14 cellular contexts compared by ENCODE assay signal in the genomic region with DNA sequence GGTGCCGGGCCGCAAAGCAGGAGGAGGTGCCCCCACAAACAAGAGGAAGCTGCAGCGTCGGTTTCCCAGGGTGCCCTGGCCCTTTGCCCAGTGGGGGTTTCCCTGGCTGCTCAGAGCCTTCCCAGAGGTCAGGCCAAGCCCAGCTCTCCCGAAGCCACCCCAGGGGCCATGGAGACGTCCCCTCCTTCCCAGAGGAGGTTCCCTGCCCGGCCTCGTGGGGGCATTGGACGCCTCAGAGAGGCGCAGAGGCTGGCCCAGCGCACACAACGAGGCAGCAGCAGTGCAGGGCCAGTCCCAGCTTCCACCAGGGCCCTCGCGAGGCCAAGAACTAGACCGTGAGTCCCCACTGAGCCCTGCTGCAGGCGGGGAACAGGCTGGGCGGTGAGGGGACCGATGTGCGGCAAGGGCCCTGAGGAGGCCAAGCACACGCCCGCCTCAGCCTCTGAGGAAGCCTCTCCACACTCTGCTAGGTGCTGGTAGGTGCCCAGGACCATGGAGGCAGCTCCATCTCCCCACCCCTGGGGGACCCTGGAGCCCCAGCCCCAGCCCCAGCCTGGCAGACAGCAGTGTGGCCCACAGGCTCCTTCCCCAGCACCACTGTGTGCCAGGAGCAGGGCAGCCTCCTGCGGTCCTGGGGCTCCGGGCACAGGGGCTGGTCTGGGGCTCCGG. TPM values are rescaled to one million over a fixed set of nuclear protein-coding genes. Genes with fewer than 3 reads are reported as not detected.
A peak's percentile ranks its signal among the peaks of the same experiment; 100 is the strongest.
DNase-seq lines count a peak whose midpoint lies in the region; ATAC-seq, FAIRE-seq and TF ChIP-seq lines count a peak whose summit lies in the region.
"Had no signal": no experiment of that assay in that cellular context is flagged by ENCODE, and none has a peak within 500 bp of the region (broad histone marks: within the 10 kb centered on the region; RNA-seq: fewer than 3 reads in every experiment).

No MANE protein-coding gene starts in this region.

- H3K27ac ChIP-seq in A549 (peak overlapping the region in 1 of 2 experiments; percentile 40; a peak in 3 of 6 replicates), adrenal gland (no peak overlapping the region), stomach (peak overlapping the region in 2 of 5 donors; percentile 22 to 49)
- H3K27ac ChIP-seq: tibial artery had no signal

- peaks cover 1% of the 10 kb centered on the region for H3K27me3 Mint-ChIP-seq in activated CD8-positive, alpha-beta T cell treated with anti-CD3 and anti-CD28 coated beads, Interleukin-2, amount 10 ng/mL, durations not matched to agents 7 days and 5 days (ENCODE audit: low read depth)
- H3K27me3 Mint-ChIP-seq in memory B cell, result peaks cover 6% of the 10 kb centered on the region

- TF ChIP-seq RAD21 in A549 (conservative IDR thresholded peaks at IDR 0.05 in 1 of 2, IDR thresholded peaks at IDR 0.05 in 1 of 2), result no peak; a peak in 1 of 5 replicates

- intact Hi-C loops in adrenal gland (cut with DNase I) (no loop called here), stomach (cut with DNase I; ENCODE audit: low total_unique reads) (no loop called here)

- peaks cover 21% of the 10 kb centered on the region for H3K4me1 Mint-ChIP-seq in activated CD8-positive, alpha-beta T cell treated with anti-CD3 and anti-CD28 coated beads, Interleukin-2, amount 10 ng/mL, durations not matched to agents 7 days and 5 days (ENCODE audit: low read depth)
- H3K4me1 Mint-ChIP-seq in memory B cell, result peaks cover 18% of the 10 kb centered on the region

- WGBS in A549 (ENCODE audit: missing lambda C conversion rate), result 47% methylated on average over 12 of the region's 24 CpGs
- WGBS in adrenal gland, 4 donors, result 50 to 64% (median 57%) methylated on average over 7 to 24 of the region's 24 CpGs
- WGBS in stomach, 5 donors, result 24 to 49% (median 30%) methylated on average over 12 to 24 of the region's 24 CpGs

- H3K27ac Mint-ChIP-seq in activated CD8-positive, alpha-beta T cell treated with anti-CD3 and anti-CD28 coated beads, Interleukin-2, amount 10 ng/mL, durations not matched to agents 7 days and 5 days, result peak overlapping the region; percentile 15
- peak overlapping the region; percentile 24 for H3K27ac Mint-ChIP-seq in memory B cell

- peaks cover 54% of the 10 kb centered on the region for H3K4me1 ChIP-seq in A549
- H3K4me1 ChIP-seq in adrenal gland (replicated peaks in 1 of 2), result no peaks in the 10 kb centered on the region
- H3K4me1 ChIP-seq in stomach, result peaks cover 22 to 61% (median 41%) of the 10 kb centered on the region in 4 donors

- no peak overlapping the region for H3K4me2 ChIP-seq in A549

- H3K9me3 Mint-ChIP-seq in activated CD8-positive, alpha-beta T cell treated with anti-CD3 and anti-CD28 coated beads, Interleukin-2, amount 10 ng/mL, durations not matched to agents 7 days and 5 days (ENCODE audit: insufficient read depth), result no peaks in the 10 kb centered on the region
- no peaks in the 10 kb centered on the region for H3K9me3 Mint-ChIP-seq in memory B cell

- DNase-seq in A549 (ENCODE audit: low read depth in 1 of 2, low spot score in 1 of 2) (peak in 1 of 2 experiments; percentile 50), GM13977 (ENCODE audit: low spot score) (no peak), memory B cell (ENCODE audit: low spot score in 2 of 2) (no peak), nucleus accumbens (lab: John Stamatoyannopoulos, UW) (no peak), NCI-H510A treated with DMSO at 0.1 percent for 48 hours (lab: John Stamatoyannopoulos, UW) (no peak), adrenal gland (no peak), stomach (no peak)
- no peak for DNase-seq in activated CD8-positive, alpha-beta T cell treated with anti-CD3 and anti-CD28 coated beads, Interleukin-2, amount 10 ng/mL, durations not matched to agents 7 days and 5 days
- DNase-seq: activated effector memory CD4-positive, alpha-beta T cell treated with anti-CD3 and anti-CD28 coated beads, Interleukin-2, amount 50 U/mL, for 16 hours; cortex of kidney; NCI-H446 treated with DMSO at 0.1 percent for 48 hours; tibial artery had no signal

- H3K9me3 ChIP-seq in A549 (no peaks in the 10 kb centered on the region), adrenal gland (replicated peaks in 1 of 3) (no peaks in the 10 kb centered on the region), stomach (no peaks in the 10 kb centered on the region)
- H3K9me3 ChIP-seq: tibial artery had no signal

- ATAC-seq in A549 (peak; percentile 32 to 56), memory B cell (ENCODE audit: low read depth) (peak; percentile 77)
- ATAC-seq in activated CD8-positive, alpha-beta T cell treated with anti-CD3 and anti-CD28 coated beads, Interleukin-2, amount 10 ng/mL, durations not matched to agents 7 days and 5 days, result peak; percentile 14

- in situ Hi-C loops in GM13977 (cut with MboI; ENCODE audit: low pct_unique_long_range_greater_than_20kb, low sequenced_read_pairs, unreplicated experiment), result no loop called here

- H3K36me3 ChIP-seq in adrenal gland (replicated peaks in 1 of 2) (peaks cover 0 to 22% of the 10 kb centered on the region in 2 donors), stomach (peaks cover 19 to 35% (median 33%) of the 10 kb centered on the region in 4 donors)

- H3K27me3 ChIP-seq in adrenal gland (peaks cover 6% of the 10 kb centered on the region), stomach (peaks cover 0 to 21% (median 10%) of the 10 kb centered on the region in 3 donors)

- H3K4me3 ChIP-seq in A549, result no peak overlapping the region
- H3K4me3 ChIP-seq in adrenal gland, result no peak overlapping the region
- H3K4me3 ChIP-seq in stomach, result no peak overlapping the region
- H3K4me3 ChIP-seq: tibial artery had no signal

- TF ChIP-seq POLR2A in A549 (IDR thresholded peaks at IDR 0.05; ENCODE audit: low read length) (no peak), adrenal gland (IDR thresholded peaks at IDR 0.05) (no peak), stomach (IDR thresholded peaks at IDR 0.05) (no peak)

- peaks cover 17% of the 10 kb centered on the region for H3K36me3 Mint-ChIP-seq in activated CD8-positive, alpha-beta T cell treated with anti-CD3 and anti-CD28 coated beads, Interleukin-2, amount 10 ng/mL, durations not matched to agents 7 days and 5 days (ENCODE audit: low read depth)
- peaks cover 14% of the 10 kb centered on the region for H3K36me3 Mint-ChIP-seq in memory B cell

- no peak overlapping the region for H3K4me3 Mint-ChIP-seq in activated CD8-positive, alpha-beta T cell treated with anti-CD3 and anti-CD28 coated beads, Interleukin-2, amount 10 ng/mL, durations not matched to agents 7 days and 5 days
- H3K4me3 Mint-ChIP-seq in memory B cell, result peak overlapping the region; percentile 61

- TF ChIP-seq EP300 in A549 (IDR thresholded peaks at IDR 0.05), result no peak
- TF ChIP-seq EP300 in stomach (IDR thresholded peaks at IDR 0.05), result no peak

- POLR2A ChIA-PET in A549 (lab: Yijun Ruan, JAX), result interaction anchor here (0.6 to 2.0 kb wide), 3 partner anchors 9 to 231 kb away, joined by 3 to 17 read pairs (median 3); no protein-coding TSS in a partner anchor
- POLR2A ChIA-PET in activated CD8-positive, alpha-beta T cell treated with anti-CD3 and anti-CD28 coated beads, Interleukin-2, amount 10 ng/mL, durations not matched to agents 7 days and 5 days (lab: Charles Lee), result interaction anchor here (0.6 to 7.5 kb wide), 3 partner anchors 8 to 37 kb away, joined by 3 to 53 read pairs (median 3); no protein-coding TSS in a partner anchor

- FAIRE-seq in A549 (lab: Jason Lieb, UNC), result no peak

- TF ChIP-seq CTCF in A549 (IDR thresholded peaks at IDR 0.05), result no peak
- peak; percentile 0 for TF ChIP-seq CTCF in GM13977 (IDR thresholded peaks at IDR 0.05; ENCODE audit: extremely low read depth, insufficient read depth, missing control alignments)
- TF ChIP-seq CTCF in adrenal gland (IDR thresholded peaks at IDR 0.05), result no peak
- no peak for TF ChIP-seq CTCF in stomach (IDR thresholded peaks at IDR 0.05)

- CTCF ChIA-PET in A549 (lab: Yijun Ruan, JAX), result interaction anchor here (0.8 to 4.7 kb wide), 5 partner anchors 10 to 48 kb away, joined by 3 to 25 read pairs (median 5); no protein-coding TSS in a partner anchor
- CTCF ChIA-PET in activated CD8-positive, alpha-beta T cell treated with anti-CD3 and anti-CD28 coated beads, Interleukin-2, amount 10 ng/mL, durations not matched to agents 7 days and 5 days (lab: Charles Lee), result interaction anchor here (1.3 kb wide), 1 partner anchor 73 kb away, joined by 4 read pairs; no protein-coding TSS in a partner anchor

RNA-seq across cellular contexts. Expression of a gene that starts 7.0 kb away (rescaled TPM):
- polyA plus RNA-seq in A549 (2011; rRNA removed) (6.7 and 8.8 TPM in 2 replicates), A549 (2017; fragmentation: RNase III; extraction: RNeasy Plus Mini Kit Qiagen cat#74134 plus additional on column Dnase treatment) (6.0 to 8.2 TPM (median 6.7 TPM) in 3 replicates), adrenal gland (10 to 100 TPM in 2 of 3 donors, 1 to 10 TPM in 1; 1.4 to 19.2 (median 16.3) TPM), stomach (1 to 10 TPM; 1.6 to 4.7 (median 4.0) TPM)
- 15.7 and 24.3 TPM in 2 replicates for polyA plus RNA-seq in A549 (2012; cell fraction: cytosol; rRNA removed)
- 36.4 and 49.4 TPM in 2 replicates for polyA plus RNA-seq in A549 (2012; cell fraction: nucleus; rRNA removed)
- polyA minus RNA-seq in A549 (2011; rRNA and poly(A)+ RNA removed), result 4.8 and 7.3 TPM in 2 replicates
- total RNA-seq in activated CD8-positive, alpha-beta T cell treated with anti-CD3 and anti-CD28 coated beads, Interleukin-2, amount 10 ng/mL, durations not matched to agents 7 days and 5 days, result under 1 TPM in 1 of 2 experiments, not detected in 1; 0.16 TPM
- total RNA-seq in adrenal gland (10 to 100 TPM in 3 of 8 donors, 1 to 10 TPM in 5; 2.9 to 17.8 (median 5.4) TPM), stomach (10 to 100 TPM in 1 of 5 donors, 1 to 10 TPM in 2, under 1 TPM in 1, not detected in 1; 0.45 to 10.4 (median 5.8) TPM)

RNA-seq across cellular contexts. Expression of a gene that starts 23.4 kb away (rescaled TPM):
- polyA plus RNA-seq in A549 (2011; rRNA removed), result not detected in 2 replicates
- not detected in 2 replicates for polyA plus RNA-seq in A549 (2012; cell fraction: cytosol; rRNA removed)
- polyA plus RNA-seq in A549 (2012; cell fraction: nucleus; rRNA removed), result not detected in 2 replicates
- polyA plus RNA-seq in A549 (2017; fragmentation: RNase III; extraction: RNeasy Plus Mini Kit Qiagen cat#74134 plus additional on column Dnase treatment), result not detected in 3 replicates
- polyA minus RNA-seq in A549 (2011; rRNA and poly(A)+ RNA removed), result not detected in 2 replicates
- 1 to 10 TPM; 1.8 to 2.4 TPM for total RNA-seq in activated CD8-positive, alpha-beta T cell treated with anti-CD3 and anti-CD28 coated beads, Interleukin-2, amount 10 ng/mL, durations not matched to agents 7 days and 5 days
- total RNA-seq in adrenal gland, result under 1 TPM in 2 of 8 donors, not detected in 6; 0.17 to 0.23 TPM
- polyA plus RNA-seq in adrenal gland, result 1 to 10 TPM in 2 of 3 donors, under 1 TPM in 1; 0.11 to 9.5 (median 2.4) TPM
- total RNA-seq in stomach, result 10 to 100 TPM in 1 of 5 donors, 1 to 10 TPM in 3, under 1 TPM in 1; 0.58 to 25.5 (median 4.9) TPM
- polyA plus RNA-seq in stomach, result 10 to 100 TPM in 2 of 3 donors, 1 to 10 TPM in 1; 7.7 to 18.4 (median 10.2) TPM
- total RNA-seq: glomerular endothelial cell had no signal
- polyA plus RNA-seq: BJ had no signal

RNA-seq across cellular contexts. Expression of a gene that starts 29.0 kb away (rescaled TPM):
- polyA plus RNA-seq in A549 (2011; rRNA removed) (not detected in 2 replicates), A549 (2017; fragmentation: RNase III; extraction: RNeasy Plus Mini Kit Qiagen cat#74134 plus additional on column Dnase treatment) (not detected in 3 replicates), adrenal gland (10 to 100 TPM in 1 of 3 donors, 1 to 10 TPM in 1, not detected in 1; 2.8 to 20.8 TPM), stomach (10 to 100 TPM; 18.8 to 23.2 (median 19.5) TPM)
- not detected in 2 replicates for polyA plus RNA-seq in A549 (2012; cell fraction: cytosol; rRNA removed)
- polyA plus RNA-seq in A549 (2012; cell fraction: nucleus; rRNA removed), result not detected in 2 replicates
- polyA minus RNA-seq in A549 (2011; rRNA and poly(A)+ RNA removed), result not detected in 2 replicates
- total RNA-seq in activated CD8-positive, alpha-beta T cell treated with anti-CD3 and anti-CD28 coated beads, Interleukin-2, amount 10 ng/mL, durations not matched to agents 7 days and 5 days, result not detected
- total RNA-seq in adrenal gland (10 to 100 TPM in 1 of 8 donors, 1 to 10 TPM in 1, under 1 TPM in 2, not detected in 4; 0.43 to 25.4 (median 1.1) TPM), stomach (10 to 100 TPM in 2 of 5 donors, 1 to 10 TPM in 1, not detected in 2; 7.0 to 31.2 (median 12.5) TPM)
- total RNA-seq: glomerular endothelial cell had no signal
- polyA plus RNA-seq: BJ had no signal

RNA-seq across cellular contexts. Expression of a gene that starts 32.1 kb away (rescaled TPM):
- polyA plus RNA-seq in A549 (2011; rRNA removed) (32.3 and 38.6 TPM in 2 replicates), A549 (2017; fragmentation: RNase III; extraction: RNeasy Plus Mini Kit Qiagen cat#74134 plus additional on column Dnase treatment) (44.3 to 49.5 TPM (median 46.3 TPM) in 3 replicates), adrenal gland (100 to 1,000 TPM in 2 of 3 donors, 1 to 10 TPM in 1; 6.4 to 274 (median 139) TPM), stomach (10 to 100 TPM; 32.7 to 88.7 (median 75.1) TPM)
- polyA plus RNA-seq in A549 (2012; cell fraction: cytosol; rRNA removed), result 56.2 and 86.6 TPM in 2 replicates
- 85.4 and 94.9 TPM in 2 replicates for polyA plus RNA-seq in A549 (2012; cell fraction: nucleus; rRNA removed)
- polyA minus RNA-seq in A549 (2011; rRNA and poly(A)+ RNA removed), result 39.4 and 43.6 TPM in 2 replicates
- 10 to 100 TPM; 32.7 to 33.7 TPM for total RNA-seq in activated CD8-positive, alpha-beta T cell treated with anti-CD3 and anti-CD28 coated beads, Interleukin-2, amount 10 ng/mL, durations not matched to agents 7 days and 5 days
- total RNA-seq in adrenal gland (10 to 100 TPM; 31.7 to 84.5 (median 48.0) TPM), stomach (100 to 1,000 TPM in 2 of 5 donors, 10 to 100 TPM in 3; 49.6 to 135 (median 68.8) TPM)

RNA-seq across cellular contexts. Expression of a gene that starts 38.7 kb away (rescaled TPM):
- not detected in 2 replicates for polyA plus RNA-seq in A549 (2011; rRNA removed)
- not detected in 2 replicates for polyA plus RNA-seq in A549 (2012; cell fraction: cytosol; rRNA removed)
- 0.05 TPM in 1 of 2 replicates, not detected in the other for polyA plus RNA-seq in A549 (2012; cell fraction: nucleus; rRNA removed)
- not detected in 3 replicates for polyA plus RNA-seq in A549 (2017; fragmentation: RNase III; extraction: RNeasy Plus Mini Kit Qiagen cat#74134 plus additional on column Dnase treatment)
- not detected in 2 replicates for polyA minus RNA-seq in A549 (2011; rRNA and poly(A)+ RNA removed)
- total RNA-seq in activated CD8-positive, alpha-beta T cell treated with anti-CD3 and anti-CD28 coated beads, Interleukin-2, amount 10 ng/mL, durations not matched to agents 7 days and 5 days, result not detected
- total RNA-seq in adrenal gland, result not detected
- not detected for polyA plus RNA-seq in adrenal gland
- total RNA-seq in stomach, result not detected
- not detected for polyA plus RNA-seq in stomach
- total RNA-seq: glomerular endothelial cell had no signal
- polyA plus RNA-seq: BJ had no signal

Comparison
In these comparisons a context has a peak if more than half of its experiments do, and no peak if none do; other contexts are left out.
1. ATAC-seq: peak in every context shown above with its lines; median percentile 77 in memory B cell; 44 in A549; 14 in activated CD8-positive, alpha-beta T cell treated with anti-CD3 and anti-CD28 coated beads, Interleukin-2, amount 10 ng/mL, durations not matched to agents 7 days and 5 days.